In the genomic region with DNA sequence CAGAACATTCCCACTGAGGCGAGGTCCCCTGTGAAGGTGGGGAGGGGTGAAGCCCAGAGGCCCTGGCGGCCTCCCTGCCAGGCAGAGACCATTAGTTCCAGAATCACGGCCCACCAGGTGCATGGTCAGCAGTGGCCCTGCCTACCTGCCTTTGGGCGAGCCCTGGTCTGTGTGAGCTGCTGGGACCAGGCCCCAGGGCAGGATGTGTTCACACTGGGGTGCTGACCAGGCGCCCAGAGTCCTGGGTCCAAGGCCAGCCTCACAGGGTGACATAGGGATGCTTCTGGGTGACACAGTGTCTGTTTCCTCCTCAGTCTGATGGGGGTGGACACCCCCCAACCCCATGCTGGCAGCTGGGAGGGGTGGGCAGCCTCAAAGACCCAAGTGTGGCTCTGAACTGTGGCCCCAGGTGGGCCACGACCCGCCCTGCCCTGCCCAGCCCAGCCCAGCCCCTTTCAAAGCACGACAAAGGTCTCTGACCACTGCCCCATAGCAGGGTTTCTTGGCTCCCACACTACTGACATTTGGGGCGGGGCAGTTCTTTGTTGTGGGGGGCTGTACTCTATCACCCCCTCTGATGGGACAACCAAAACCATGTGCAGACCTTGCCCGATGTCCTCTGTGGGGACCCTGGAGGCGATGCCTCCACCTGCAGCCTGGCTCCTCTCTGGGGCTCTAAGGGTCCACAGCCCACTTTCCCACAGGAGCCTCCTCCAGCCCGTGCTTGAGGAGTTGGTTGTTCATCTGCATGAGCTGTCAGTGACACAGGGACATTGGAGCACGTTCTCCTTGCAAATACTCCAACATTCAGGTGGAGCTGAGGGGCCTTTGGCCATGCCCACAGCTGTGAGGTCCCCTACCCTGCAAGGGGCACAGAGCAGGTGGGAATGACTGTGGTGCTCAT, we compare ENCODE assay signal across 1 cellular context.
TF ChIP-seq lines count a peak whose summit lies in the region.

No MANE protein-coding gene starts in this region.

TF ChIP-seq in HepG2, 621 proteins besides CTCF, POLR2A, EP300 and RAD21:
- no peak for TF ChIP-seq NRL (CRISPR knock-in tag; IDR thresholded peaks at IDR 0.05; ENCODE audit: borderline replicate concordance)
- no peak for TF ChIP-seq WIZ (CRISPR knock-in tag; IDR thresholded peaks at IDR 0.05)
- no peak for TF ChIP-seq ELF4 (CRISPR knock-in tag; IDR thresholded peaks at IDR 0.05; ENCODE audit: borderline replicate concordance)
- TF ChIP-seq PCBP1 (IDR thresholded peaks at IDR 0.05; ENCODE audit: borderline replicate concordance, low read depth, low read length) = no peak
- TF ChIP-seq, protein P1, sequence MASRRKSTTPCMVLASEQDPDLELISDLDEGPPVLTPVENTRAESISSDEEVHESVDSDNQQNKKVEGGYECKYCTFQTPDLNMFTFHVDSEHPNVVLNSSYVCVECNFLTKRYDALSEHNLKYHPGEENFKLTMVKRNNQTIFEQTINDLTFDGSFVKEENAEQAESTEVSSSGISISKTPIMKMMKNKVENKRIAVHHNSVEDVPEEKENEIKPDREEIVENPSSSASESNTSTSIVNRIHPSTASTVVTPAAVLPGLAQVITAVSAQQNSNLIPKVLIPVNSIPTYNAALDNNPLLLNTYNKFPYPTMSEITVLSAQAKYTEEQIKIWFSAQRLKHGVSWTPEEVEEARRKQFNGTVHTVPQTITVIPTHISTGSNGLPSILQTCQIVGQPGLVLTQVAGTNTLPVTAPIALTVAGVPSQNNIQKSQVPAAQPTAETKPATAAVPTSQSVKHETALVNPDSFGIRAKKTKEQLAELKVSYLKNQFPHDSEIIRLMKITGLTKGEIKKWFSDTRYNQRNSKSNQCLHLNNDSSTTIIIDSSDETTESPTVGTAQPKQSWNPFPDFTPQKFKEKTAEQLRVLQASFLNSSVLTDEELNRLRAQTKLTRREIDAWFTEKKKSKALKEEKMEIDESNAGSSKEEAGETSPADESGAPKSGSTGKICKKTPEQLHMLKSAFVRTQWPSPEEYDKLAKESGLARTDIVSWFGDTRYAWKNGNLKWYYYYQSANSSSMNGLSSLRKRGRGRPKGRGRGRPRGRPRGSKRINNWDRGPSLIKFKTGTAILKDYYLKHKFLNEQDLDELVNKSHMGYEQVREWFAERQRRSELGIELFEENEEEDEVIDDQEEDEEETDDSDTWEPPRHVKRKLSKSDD (CRISPR knock-in tag; IDR thresholded peaks at IDR 0.05; ENCODE audit: low read depth) = no peak
- TF ChIP-seq ZNF33B (CRISPR knock-in tag; IDR thresholded peaks at IDR 0.05) = no peak
- no peak for TF ChIP-seq ZSCAN29 (CRISPR knock-in tag; conservative IDR thresholded peaks at IDR 0.05)
- no peak for TF ChIP-seq ZNF749 (CRISPR knock-in tag; IDR thresholded peaks at IDR 0.05; ENCODE audit: borderline replicate concordance)
